Comparison of ENCODE assay signal across 8 cellular contexts in the genomic region with DNA sequence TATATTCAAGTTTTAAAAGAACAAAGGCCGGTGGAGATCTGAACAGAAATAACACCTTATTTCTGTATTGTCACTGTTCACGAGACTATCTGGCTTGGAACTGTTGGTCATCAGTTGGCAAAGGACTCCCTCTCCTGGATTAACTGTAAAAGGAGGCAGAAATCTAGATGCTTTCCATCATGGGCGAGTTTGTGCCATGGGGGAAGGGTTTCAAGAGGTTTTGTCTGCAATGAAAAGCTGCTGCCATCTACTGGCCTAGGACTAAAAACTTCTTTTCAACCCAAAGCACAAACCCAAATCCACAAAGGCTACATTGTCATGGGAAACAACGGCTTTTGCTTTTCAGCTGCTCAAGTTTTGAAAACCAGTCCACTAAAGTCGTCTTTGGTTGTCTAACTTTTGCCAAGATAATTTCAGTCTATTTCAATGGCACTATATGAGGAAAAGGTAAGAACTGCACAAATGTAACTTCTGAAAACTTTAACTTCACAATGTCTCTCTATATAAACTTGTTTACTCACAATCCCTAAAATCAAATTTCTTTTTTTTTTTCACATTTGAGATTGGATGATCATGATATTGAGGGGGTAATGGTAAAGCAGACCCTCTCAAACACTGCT.
A peak's percentile ranks its signal among the peaks of the same experiment; 100 is the strongest.
DNase-seq lines count a peak whose midpoint lies in the region; ATAC-seq and TF ChIP-seq lines count a peak whose summit lies in the region.

No MANE protein-coding gene starts in this region.

- no peaks in the 10 kb centered on the region for H3K9me3 Mint-ChIP-seq in activated T-helper 1 cell treated with anti-CD3 and anti-CD28 coated beads, Interleukin-12 subunit alpha, Interleukin-12 subunit beta, Interleukin-2, Interleukin-4 antibody, amounts not matched to agents 30 ng/mL and 10 ng/mL and 1 ng/mL, durations not matched to agents 14 hours and 24 hours and 36 hours

- no peak overlapping the region for H2BK12ac ChIP-seq in neuronal stem cell (ENCODE audit: low read length)

- H2BK15ac ChIP-seq in neuronal stem cell (ENCODE audit: low read length): no peak overlapping the region

- no peak overlapping the region for H4K8ac ChIP-seq in neuronal stem cell (ENCODE audit: low read depth, low read length)

- H3K27me3 ChIP-seq in PC-3 (ENCODE audit: low read length) (no peaks in the 10 kb centered on the region), neuronal stem cell (ENCODE audit: control insufficient read depth in 3 of 3, insufficient read depth in 3 of 3, low read depth in 1 of 3, low read length in 3 of 3) (no peaks in the 10 kb centered on the region), upper lobe of right lung (no peaks in the 10 kb centered on the region)

- no peaks in the 10 kb centered on the region for H3K9me2 ChIP-seq in PC-3 (replicated peaks; ENCODE audit: low read length)

- peak; percentile 89 for TF ChIP-seq CTCF in LNCaP clone FGC (IDR thresholded peaks at IDR 0.05; ENCODE audit: control insufficient read depth, extremely low read depth, insufficient read depth)
- peak; percentile 97 for TF ChIP-seq CTCF in PC-3 (conservative IDR thresholded peaks at IDR 0.05; ENCODE audit: low read depth, low read length)
- TF ChIP-seq CTCF in fibroblast of the aortic adventitia (IDR thresholded peaks at IDR 0.05; ENCODE audit: insufficient read depth, low read length): peak; percentile 81
- TF ChIP-seq CTCF in upper lobe of right lung (IDR thresholded peaks at IDR 0.05): peak; percentile 76

- no peak overlapping the region for H3K27ac Mint-ChIP-seq in activated T-helper 1 cell treated with anti-CD3 and anti-CD28 coated beads, Interleukin-12 subunit alpha, Interleukin-12 subunit beta, Interleukin-2, Interleukin-4 antibody, amounts not matched to agents 30 ng/mL and 10 ng/mL and 1 ng/mL, durations not matched to agents 14 hours and 24 hours and 36 hours

- H2AFZ ChIP-seq in PC-3 (ENCODE audit: low read length): 0 out of 2 replicates have a peak overlapping the region, but pooled peaks have one; percentile 16
- peak overlapping the region; percentile 65 for H2AFZ ChIP-seq in neuronal stem cell (ENCODE audit: low read length)

- H4K20me1 ChIP-seq in PC-3 (ENCODE audit: low read length): no peaks in the 10 kb centered on the region

- no peak overlapping the region for H3K4me3 ChIP-seq in LNCaP clone FGC (ENCODE audit: low read depth, low read length)
- no peak overlapping the region for H3K4me3 ChIP-seq in PC-3 (ENCODE audit: low read length)
- no peak overlapping the region for H3K4me3 ChIP-seq in fibroblast of the aortic adventitia (ENCODE audit: low read depth, low read length)
- H3K4me3 ChIP-seq in neuronal stem cell (ENCODE audit: low read length in 2 of 2): no peak overlapping the region
- no peak overlapping the region for H3K4me3 ChIP-seq in upper lobe of right lung

- no peak overlapping the region for H2BK5ac ChIP-seq in neuronal stem cell (ENCODE audit: low read length)

- DNase-seq in activated effector memory CD4-positive, alpha-beta T cell treated with anti-CD3 and anti-CD28 coated beads, Interleukin-2, amount 50 U/mL, for 16 hours: peak; percentile 67
- no peak for DNase-seq in activated effector memory CD4-positive, alpha-beta T cell treated with Interleukin-2 at 50 U/mL for 16 hours
- DNase-seq in LNCaP clone FGC (ENCODE audit: low read depth) (peak; percentile 96), PC-3 (peak; percentile 94), fibroblast of the aortic adventitia (ENCODE audit: low read depth) (peak; percentile 87), neuronal stem cell (ENCODE audit: low spot score) (peak; percentile 88), upper lobe of right lung (no peak)
- DNase-seq in activated T-helper 1 cell treated with anti-CD3 and anti-CD28 coated beads, Interleukin-12 subunit alpha, Interleukin-12 subunit beta, Interleukin-2, Interleukin-4 antibody, amounts not matched to agents 30 ng/mL and 10 ng/mL and 1 ng/mL, durations not matched to agents 14 hours and 24 hours and 36 hours (ENCODE audit: low spot score): peak; percentile 47

- POLR2A ChIA-PET in PC-3 (lab: Charles Lee; ENCODE audit: unreplicated experiment): no interaction called here

- H3K9me3 ChIP-seq in PC-3 (ENCODE audit: low read length) (no peaks in the 10 kb centered on the region), neuronal stem cell (replicated peaks in 1 of 2; ENCODE audit: control insufficient read depth in 2 of 2, insufficient read depth in 1 of 2, low read depth in 1 of 2, low read length in 2 of 2) (no peaks in the 10 kb centered on the region), upper lobe of right lung (no peaks in the 10 kb centered on the region)

- no peak overlapping the region for H3K23ac ChIP-seq in neuronal stem cell (ENCODE audit: low read depth, low read length, poor library complexity)

- H3K36me3 Mint-ChIP-seq in activated T-helper 1 cell treated with anti-CD3 and anti-CD28 coated beads, Interleukin-12 subunit alpha, Interleukin-12 subunit beta, Interleukin-2, Interleukin-4 antibody, amounts not matched to agents 30 ng/mL and 10 ng/mL and 1 ng/mL, durations not matched to agents 14 hours and 24 hours and 36 hours (ENCODE audit: low read depth): no peaks in the 10 kb centered on the region

- no peak overlapping the region for H2AK5ac ChIP-seq in neuronal stem cell (ENCODE audit: low read depth, low read length)

- no CpG with 5 or more reads among the region's 5 CpGs for WGBS in neuronal stem cell (ENCODE audit: extremely low coverage in 2 of 2, insufficient read length in 2 of 2, insufficient replicate concordance in 1 of 2), 2 donors

- H3K4ac ChIP-seq in neuronal stem cell (ENCODE audit: low read length): no peak overlapping the region

- H3K18ac ChIP-seq in neuronal stem cell (ENCODE audit: low read length): no peak overlapping the region

- no peaks in the 10 kb centered on the region for H3K79me2 ChIP-seq in PC-3 (ENCODE audit: low read length)

- no TSS peak for BruUV-seq in PC-3 (replicated peaks; lab: Mats Ljungman, UMichigan)

- H3K36me3 ChIP-seq in PC-3 (ENCODE audit: low read depth, low read length) (no peaks in the 10 kb centered on the region), neuronal stem cell (replicated peaks in 1 of 2; ENCODE audit: control insufficient read depth in 2 of 2, insufficient read depth in 2 of 2, low read length in 2 of 2) (no peaks in the 10 kb centered on the region), upper lobe of right lung (no peaks in the 10 kb centered on the region)

- H3K27ac ChIP-seq in PC-3 (ENCODE audit: low read length) (no peak overlapping the region), neuronal stem cell (replicated peaks; ENCODE audit: low read length) (no peak overlapping the region), upper lobe of right lung (no peak overlapping the region)

- peak; percentile 93 for ATAC-seq in PC-3
- peak; percentile 95 for ATAC-seq in upper lobe of right lung

- intact Hi-C loops in PC-3 (cut with micrococcal nuclease) (loop anchor here (1.0 to 5.0 kb wide), 9 partner anchors 82 to 774 kb away; no protein-coding TSS in a partner anchor), upper lobe of right lung (cut with DNase I) (loop anchor here (5.0 kb wide), 1 partner anchor 290 kb away; no protein-coding TSS in a partner anchor)
- intact Hi-C loops in activated T-helper 1 cell treated with anti-CD3 and anti-CD28 coated beads, Interleukin-12 subunit alpha, Interleukin-12 subunit beta, Interleukin-2, Interleukin-4 antibody, amounts not matched to agents 30 ng/mL and 10 ng/mL and 1 ng/mL, durations not matched to agents 14 hours and 24 hours and 36 hours (cut with micrococcal nuclease): loop anchor here (1.0 to 10.0 kb wide), 8 partner anchors 165 to 803 kb away; a partner anchor contains a TSS

- no peak overlapping the region for H3K14ac ChIP-seq in neuronal stem cell (ENCODE audit: low read length)

- peaks cover 16% of the 10 kb centered on the region for H3K4me1 Mint-ChIP-seq in activated T-helper 1 cell treated with anti-CD3 and anti-CD28 coated beads, Interleukin-12 subunit alpha, Interleukin-12 subunit beta, Interleukin-2, Interleukin-4 antibody, amounts not matched to agents 30 ng/mL and 10 ng/mL and 1 ng/mL, durations not matched to agents 14 hours and 24 hours and 36 hours (ENCODE audit: low read depth)

- H2BK120ac ChIP-seq in neuronal stem cell (ENCODE audit: low read depth, low read length): no peak overlapping the region

- peaks cover 39% of the 10 kb centered on the region for H3K27me3 Mint-ChIP-seq in activated T-helper 1 cell treated with anti-CD3 and anti-CD28 coated beads, Interleukin-12 subunit alpha, Interleukin-12 subunit beta, Interleukin-2, Interleukin-4 antibody, amounts not matched to agents 30 ng/mL and 10 ng/mL and 1 ng/mL, durations not matched to agents 14 hours and 24 hours and 36 hours (ENCODE audit: insufficient read depth)

- no peaks in the 10 kb centered on the region for H3F3A ChIP-seq in PC-3 (ENCODE audit: low read length, unreplicated experiment)

- H3K4me3 Mint-ChIP-seq in activated T-helper 1 cell treated with anti-CD3 and anti-CD28 coated beads, Interleukin-12 subunit alpha, Interleukin-12 subunit beta, Interleukin-2, Interleukin-4 antibody, amounts not matched to agents 30 ng/mL and 10 ng/mL and 1 ng/mL, durations not matched to agents 14 hours and 24 hours and 36 hours: no peak overlapping the region

- H3K79me1 ChIP-seq in neuronal stem cell (ENCODE audit: low read depth, low read length): no peaks in the 10 kb centered on the region

- H3K4me1 ChIP-seq in PC-3 (ENCODE audit: insufficient read depth, low read length): peaks cover 24% of the 10 kb centered on the region
- H3K4me1 ChIP-seq in neuronal stem cell (ENCODE audit: control insufficient read depth in 2 of 2, insufficient read depth in 1 of 2, low read depth in 1 of 2, low read length in 2 of 2): peaks cover 4 to 6% of the 10 kb centered on the region in 2 donors
- no peaks in the 10 kb centered on the region for H3K4me1 ChIP-seq in upper lobe of right lung

- CTCF ChIA-PET in PC-3 (lab: Charles Lee): interaction anchor here (0.6 to 3.1 kb wide), 7 partner anchors 159 to 775 kb away, joined by 3 to 83 read pairs (median 6); no protein-coding TSS in a partner anchor

- H3K4me2 ChIP-seq in PC-3 (ENCODE audit: low read length): no peak overlapping the region
- H3K4me2 ChIP-seq in neuronal stem cell (ENCODE audit: insufficient read depth, low read length, poor library complexity, severe bottlenecking): no peak overlapping the region

- H3K9ac ChIP-seq in PC-3 (ENCODE audit: low read length) (no peak overlapping the region), neuronal stem cell (ENCODE audit: low read depth, low read length, poor library complexity) (no peak overlapping the region)

- no peak overlapping the region for H4K91ac ChIP-seq in neuronal stem cell (ENCODE audit: low read depth, low read length, poor library complexity)

Comparison
In these comparisons a context has a peak if more than half of its experiments do, and no peak if none do; other contexts are left out.
1. DNase-seq: peak in activated effector memory CD4-positive, alpha-beta T cell treated with anti-CD3 and anti-CD28 coated beads, Interleukin-2, amount 50 U/mL, for 16 hours (single experiment), LNCaP clone FGC (single experiment), PC-3 (single experiment), activated T-helper 1 cell treated with anti-CD3 and anti-CD28 coated beads, Interleukin-12 subunit alpha, Interleukin-12 subunit beta, Interleukin-2, Interleukin-4 antibody, amounts not matched to agents 30 ng/mL and 10 ng/mL and 1 ng/mL, durations not matched to agents 14 hours and 24 hours and 36 hours (single experiment), fibroblast of the aortic adventitia (single experiment) and neuronal stem cell (single experiment); none in activated effector memory CD4-positive, alpha-beta T cell treated with Interleukin-2 at 50 U/mL for 16 hours (single experiment) and upper lobe of right lung (single experiment).
2. Peak in every context shown above with its lines, with median percentiles within 50 percentile points of each other: CTCF ChIP-seq.